Comparison of ENCODE assay signal across 13 cellular contexts in genomic region chr3:177179281-177180067, GRCh38. TPM values are rescaled to one million over a fixed set of nuclear protein-coding genes. Genes with fewer than 3 reads are reported as not detected.
A peak's percentile ranks its signal among the peaks of the same experiment; 100 is the strongest.
DNase-seq lines count a peak whose midpoint lies in the region; ATAC-seq, FAIRE-seq and TF ChIP-seq lines count a peak whose summit lies in the region.
"Had no signal": no experiment of that assay in that cellular context is flagged by ENCODE, and none has a peak within 500 bp of the region (broad histone marks: within the 10 kb centered on the region; RNA-seq: fewer than 3 reads in every experiment).

No MANE protein-coding gene starts in this region.

- H4K20me1 ChIP-seq in OCI-LY1 (ENCODE audit: insufficient read depth, low read length), result peaks cover 4% of the 10 kb centered on the region; the same call in 1 of the 2 replicates

- peak overlapping the region; percentile 43; the same call in 1 of the 2 replicates for H3K4me2 ChIP-seq in OCI-LY1 (ENCODE audit: low read length)

- H3K27ac Mint-ChIP-seq in naive B cell, result peak overlapping the region in 5 of 6 donors; percentile 1 to 90 (median 50)

- H3K4me3 Mint-ChIP-seq in naive B cell, result peak overlapping the region in 6 of 8 donors; percentile 11 to 70 (median 40)

- no peaks in the 10 kb centered on the region for H3K27me3 ChIP-seq in OCI-LY1 (ENCODE audit: insufficient read depth, low read length)
- H3K27me3 ChIP-seq in bronchial epithelial cell (ENCODE audit: control insufficient read depth, insufficient read depth, low read length), result no peaks in the 10 kb centered on the region
- H3K27me3 ChIP-seq: sigmoid colon, testis had no signal

- intact Hi-C loops in posterior cingulate gyrus (cut with DNase I), result loop anchor here (10.0 kb wide), 1 partner anchor 55 kb away; no protein-coding TSS in a partner anchor

- no peak overlapping the region for H2AFZ ChIP-seq in OCI-LY1 (ENCODE audit: low read length)

- TF ChIP-seq CTCF in OCI-LY1 (IDR thresholded peaks at IDR 0.05; ENCODE audit: low read length) (no peak), bronchial epithelial cell (IDR thresholded peaks at IDR 0.05; ENCODE audit: insufficient read depth, low read length, severe bottlenecking) (no peak)

- no peak overlapping the region; the same call in 1 of the 2 replicates for H3K9ac ChIP-seq in OCI-LY1 (ENCODE audit: low read length)

- no peaks in the 10 kb centered on the region for H3K9me3 Mint-ChIP-seq in naive B cell

- peaks cover 0 to 8% of the 10 kb centered on the region in 2 donors for H3K36me3 Mint-ChIP-seq in naive B cell

- peaks cover 46 to 67% (median 64%) of the 10 kb centered on the region in 3 donors for H3K4me1 Mint-ChIP-seq in naive B cell

- H3K9me3 ChIP-seq in OCI-LY1 (ENCODE audit: low read length), result no peaks in the 10 kb centered on the region
- H3K9me3 ChIP-seq: sigmoid colon, testis had no signal

- H3F3A ChIP-seq in OCI-LY1 (ENCODE audit: insufficient read depth, low read length), result no peaks in the 10 kb centered on the region

- in situ Hi-C loops in Caki2 (cut with HindIII; ENCODE audit: low pct_unique_long_range_greater_than_20kb, low sequenced_read_pairs), result no loop called here

- peaks cover 100% of the 10 kb centered on the region for H3K79me2 ChIP-seq in OCI-LY1 (ENCODE audit: insufficient read depth, low read length)

- H3K36me3 ChIP-seq in OCI-LY1 (ENCODE audit: insufficient read depth, low read length) (peaks cover 22% of the 10 kb centered on the region; the same call in 1 of the 2 replicates), bronchial epithelial cell (ENCODE audit: control insufficient read depth, insufficient read depth, low read length) (no peaks in the 10 kb centered on the region)
- H3K36me3 ChIP-seq: sigmoid colon had no signal

- no peaks in the 10 kb centered on the region for H3K27me3 Mint-ChIP-seq in naive B cell

- DNase-seq in Caki2 (ENCODE audit: low read depth), result peak; percentile 64
- DNase-seq in bronchial epithelial cell (ENCODE audit: low read depth), result peak; percentile 86
- DNase-seq in naive B cell, result no peak
- DNase-seq in foreskin melanocyte, result no peak
- no peak for DNase-seq in RKO (ENCODE audit: low spot score)
- no peak for DNase-seq in posterior cingulate gyrus
- DNase-seq in medulla oblongata (ENCODE audit: extremely low spot score), result no peak
- DNase-seq: activated CD8-positive, alpha-beta memory T cell treated with anti-CD3 and anti-CD28 coated beads for 24 hours; NCI-H2029 treated with DMSO at 0.1 percent for 48 hours; sigmoid colon; testis had no signal

- H3K4me3 ChIP-seq in OCI-LY1 (ENCODE audit: low read depth, low read length, poor library complexity, severe bottlenecking) (no peak overlapping the region), bronchial epithelial cell (ENCODE audit: low read depth, low read length) (no peak overlapping the region)
- H3K4me3 ChIP-seq: sigmoid colon, testis had no signal

- peaks cover 86% of the 10 kb centered on the region for H3K4me1 ChIP-seq in OCI-LY1 (ENCODE audit: insufficient read depth, low read length, severe bottlenecking)
- H3K4me1 ChIP-seq: testis had no signal

- FAIRE-seq in bronchial epithelial cell (lab: Jason Lieb, UNC), result no peak
- FAIRE-seq: islet of Langerhans had no signal

- peak overlapping the region; percentile 78 for H3K27ac ChIP-seq in OCI-LY1 (ENCODE audit: low read depth, low read length, poor library complexity, severe bottlenecking)
- H3K27ac ChIP-seq: testis had no signal

- no peaks in the 10 kb centered on the region for H3K9me2 ChIP-seq in OCI-LY1 (ENCODE audit: low read depth, low read length)

- ATAC-seq in naive B cell (ENCODE audit: low read depth in 2 of 2), result peak; percentile 45 to 50

RNA-seq across cellular contexts. Expression of gene TBL1XR1, which starts 17.8 kb away (rescaled TPM):
- 157 and 178 TPM in 2 replicates for total RNA-seq in Caki2 (2014; rRNA removed; shearing (Covaris generic); ENCODE audit: low replicate concordance)
- 203 and 270 TPM in 2 replicates for total RNA-seq in bronchial epithelial cell
- 10 to 100 TPM; 18.4 to 48.3 (median 33.2) TPM for polyA plus RNA-seq in naive B cell (ENCODE audit: low read depth in 6 of 6)

Comparison
In these comparisons a context has a peak if more than half of its experiments do, and no peak if none do; other contexts are left out.
1. DNase-seq: peak in Caki2 (single experiment) and bronchial epithelial cell (single experiment); none in naive B cell (single experiment), foreskin melanocyte (single experiment), RKO (single experiment), posterior cingulate gyrus (0 of 10) and medulla oblongata (single experiment).